ENCODE assay signal across 11 cellular contexts in genomic region chr19:1161716-1162115, GRCh38. TPM values are rescaled to one million over a fixed set of nuclear protein-coding genes. Genes with fewer than 3 reads are reported as not detected.
DNase-seq lines count a peak whose midpoint lies in the region; ATAC-seq and TF ChIP-seq lines count a peak whose summit lies in the region.
"Had no signal": no experiment of that assay in that cellular context is flagged by ENCODE, and none has a peak within 500 bp of the region (broad histone marks: within the 10 kb centered on the region; RNA-seq: fewer than 3 reads in every experiment).

No MANE protein-coding gene starts in this region.

- TF ChIP-seq EP300 in suprapubic skin (IDR thresholded peaks at IDR 0.05): no peak

- no peak overlapping the region for H3K4me3 ChIP-seq in fibroblast of the aortic adventitia (ENCODE audit: low read depth, low read length)
- H3K4me3 ChIP-seq in suprapubic skin: no peak overlapping the region
- H3K4me3 ChIP-seq: prostate gland had no signal

- DNase-seq in DMS153 (lab: John Stamatoyannopoulos, UW): peak; percentile 0
- no peak for DNase-seq in DMS153 treated with DMSO at 0.1 percent for 48 hours (lab: John Stamatoyannopoulos, UW; ENCODE audit: unreplicated experiment)
- DNase-seq in NCI-H69 (lab: John Stamatoyannopoulos, UW): peak; percentile 65
- peak; percentile 26 for DNase-seq in fibroblast of the aortic adventitia (ENCODE audit: low read depth)
- peak in 1 of 2 donors; percentile 67 for DNase-seq in suprapubic skin (ENCODE audit: low spot score in 2 of 2)
- DNase-seq: NCI-H446 treated with DMSO at 0.1 percent for 48 hours had no signal

- H3K36me3 ChIP-seq in suprapubic skin: peaks cover 14% of the 10 kb centered on the region
- H3K36me3 ChIP-seq: prostate gland had no signal

- no peak for TF ChIP-seq CTCF in fibroblast of the aortic adventitia (IDR thresholded peaks at IDR 0.05; ENCODE audit: insufficient read depth, low read length)
- TF ChIP-seq CTCF in suprapubic skin (IDR thresholded peaks at IDR 0.05): no peak

- H3K27me3 ChIP-seq in suprapubic skin: no peaks in the 10 kb centered on the region

- no peak for TF ChIP-seq POLR2A in suprapubic skin (IDR thresholded peaks at IDR 0.05)

- ATAC-seq in HG02840 (IDR thresholded peaks at IDR 0.05; ENCODE audit: low FRiP score, unreplicated experiment): no peak
- no peak for ATAC-seq in GM19463 (IDR thresholded peaks at IDR 0.05; ENCODE audit: unreplicated experiment)
- no peak for ATAC-seq in HG03139 (IDR thresholded peaks at IDR 0.05; ENCODE audit: unreplicated experiment)

- peak overlapping the region; percentile 71 for H3K27ac ChIP-seq in suprapubic skin
- H3K27ac ChIP-seq: epithelial cell of prostate, prostate gland had no signal

- WGBS in suprapubic skin: 33% methylated on average over 3 of the region's 18 CpGs

- no peaks in the 10 kb centered on the region for H3K9me3 ChIP-seq in suprapubic skin
- H3K9me3 ChIP-seq: prostate gland had no signal

- H3K4me1 ChIP-seq in suprapubic skin: peaks cover 65% of the 10 kb centered on the region
- H3K4me1 ChIP-seq: prostate gland had no signal

RNA-seq across cellular contexts. Expression of gene SBNO2, which starts 12.4 kb away (rescaled TPM):
- total RNA-seq in fibroblast of the aortic adventitia (ENCODE audit: low replicate concordance): 18.5 and 41.2 TPM in 2 replicates
- 10 to 100 TPM; 36.7 to 58.9 (median 45.5) TPM for total RNA-seq in suprapubic skin

RNA-seq across cellular contexts. Expression of gene STK11, which starts 43.9 kb away (rescaled TPM):
- 54.1 and 84.1 TPM in 2 replicates for total RNA-seq in fibroblast of the aortic adventitia (ENCODE audit: low replicate concordance)
- 10 to 100 TPM; 62.5 to 76.9 (median 66.4) TPM for total RNA-seq in suprapubic skin

RNA-seq across cellular contexts. Expression of gene GPX4, which starts 57.9 kb away (rescaled TPM):
- total RNA-seq in fibroblast of the aortic adventitia (ENCODE audit: low replicate concordance): 156 and 288 TPM in 2 replicates
- 100 to 1,000 TPM; 267 to 359 (median 344) TPM for total RNA-seq in suprapubic skin
